ENCODE assay signal across 14 cellular contexts in genomic region chr20:63693079-63693974, GRCh38. TPM values are rescaled to one million over a fixed set of nuclear protein-coding genes. Genes with fewer than 3 reads are reported as not detected.
DNase-seq lines count a peak whose midpoint lies in the region; ATAC-seq, FAIRE-seq and TF ChIP-seq lines count a peak whose summit lies in the region.
"Had no signal": no experiment of that assay in that cellular context is flagged by ENCODE, and none has a peak within 500 bp of the region (broad histone marks: within the 10 kb centered on the region; RNA-seq: fewer than 3 reads in every experiment).

No MANE protein-coding gene starts in this region.

- TF ChIP-seq POLR2A in spleen (IDR thresholded peaks at IDR 0.05) (no peak), transverse colon (IDR thresholded peaks at IDR 0.05) (no peak)

- H3K4me3 Mint-ChIP-seq in activated CD8-positive, alpha-beta memory T cell treated with anti-CD3 and anti-CD28 coated beads, Interleukin-2, amount 10 ng/mL, durations not matched to agents 7 days and 5 days = no peak overlapping the region
- no peak overlapping the region for H3K4me3 Mint-ChIP-seq in activated T-helper 1 cell treated with anti-CD3 and anti-CD28 coated beads, Interleukin-12 subunit alpha, Interleukin-12 subunit beta, Interleukin-2, Interleukin-4 antibody, amounts not matched to agents 30 ng/mL and 10 ng/mL and 1 ng/mL, durations not matched to agents 14 hours and 24 hours and 36 hours

- peaks cover 60% of the 10 kb centered on the region for H3K4me1 ChIP-seq in left ventricle myocardium inferior
- peaks cover 29 to 85% (median 60%) of the 10 kb centered on the region in 6 donors for H3K4me1 ChIP-seq in spleen
- peaks cover 23 to 63% (median 53%) of the 10 kb centered on the region in 4 donors for H3K4me1 ChIP-seq in transverse colon
- H3K4me1 ChIP-seq: HAP-1 had no signal

- H3K27ac ChIP-seq in left ventricle myocardium inferior (replicated peaks) (peak overlapping the region; percentile 16), spleen (peak overlapping the region in 3 of 8 donors; percentile 44 to 90 (median 89)), transverse colon (peak overlapping the region in 1 of 4 donors; percentile 24)
- H3K27ac ChIP-seq: WERI-Rb-1 had no signal

- CTCF ChIA-PET in activated CD8-positive, alpha-beta memory T cell treated with anti-CD3 and anti-CD28 coated beads, Interleukin-2, amount 10 ng/mL, durations not matched to agents 7 days and 5 days (lab: Charles Lee) = interaction anchor here (0.7 kb wide), 1 partner anchor 11 kb away, joined by 3 read pairs; no protein-coding TSS in a partner anchor

- H3K36me3 ChIP-seq in left ventricle myocardium inferior = peaks cover 9% of the 10 kb centered on the region
- peaks cover 0 to 52% (median 7%) of the 10 kb centered on the region in 6 donors for H3K36me3 ChIP-seq in spleen
- no peaks in the 10 kb centered on the region for H3K36me3 ChIP-seq in transverse colon

- no peaks in the 10 kb centered on the region for H3K27me3 Mint-ChIP-seq in activated CD8-positive, alpha-beta memory T cell treated with anti-CD3 and anti-CD28 coated beads, Interleukin-2, amount 10 ng/mL, durations not matched to agents 7 days and 5 days
- H3K27me3 Mint-ChIP-seq in activated T-helper 1 cell treated with anti-CD3 and anti-CD28 coated beads, Interleukin-12 subunit alpha, Interleukin-12 subunit beta, Interleukin-2, Interleukin-4 antibody, amounts not matched to agents 30 ng/mL and 10 ng/mL and 1 ng/mL, durations not matched to agents 14 hours and 24 hours and 36 hours (ENCODE audit: insufficient read depth) = peaks cover 2% of the 10 kb centered on the region

- peaks cover 10% of the 10 kb centered on the region for H3K36me3 Mint-ChIP-seq in activated CD8-positive, alpha-beta memory T cell treated with anti-CD3 and anti-CD28 coated beads, Interleukin-2, amount 10 ng/mL, durations not matched to agents 7 days and 5 days
- peaks cover 9% of the 10 kb centered on the region for H3K36me3 Mint-ChIP-seq in activated T-helper 1 cell treated with anti-CD3 and anti-CD28 coated beads, Interleukin-12 subunit alpha, Interleukin-12 subunit beta, Interleukin-2, Interleukin-4 antibody, amounts not matched to agents 30 ng/mL and 10 ng/mL and 1 ng/mL, durations not matched to agents 14 hours and 24 hours and 36 hours (ENCODE audit: low read depth)

- TF ChIP-seq CTCF in left ventricle myocardium inferior (IDR thresholded peaks at IDR 0.05; ENCODE audit: borderline replicate concordance) = no peak
- no peak for TF ChIP-seq CTCF in spleen (IDR thresholded peaks at IDR 0.05 in 8 of 11, conservative IDR thresholded peaks at IDR 0.05 in 3 of 11)
- TF ChIP-seq CTCF in transverse colon (IDR thresholded peaks at IDR 0.05) = no peak

- no peaks in the 10 kb centered on the region for H3K9me3 Mint-ChIP-seq in activated CD8-positive, alpha-beta memory T cell treated with anti-CD3 and anti-CD28 coated beads, Interleukin-2, amount 10 ng/mL, durations not matched to agents 7 days and 5 days (ENCODE audit: low read depth)
- H3K9me3 Mint-ChIP-seq in activated T-helper 1 cell treated with anti-CD3 and anti-CD28 coated beads, Interleukin-12 subunit alpha, Interleukin-12 subunit beta, Interleukin-2, Interleukin-4 antibody, amounts not matched to agents 30 ng/mL and 10 ng/mL and 1 ng/mL, durations not matched to agents 14 hours and 24 hours and 36 hours = no peaks in the 10 kb centered on the region

- H3K4me3 ChIP-seq in left ventricle myocardium inferior (no peak overlapping the region), spleen (no peak overlapping the region), transverse colon (no peak overlapping the region)
- H3K4me3 ChIP-seq: HAP-1, thyroid gland had no signal

- no peaks in the 10 kb centered on the region for H3K9me3 ChIP-seq in left ventricle myocardium inferior (replicated peaks)
- H3K9me3 ChIP-seq in spleen = no peaks in the 10 kb centered on the region
- H3K9me3 ChIP-seq in transverse colon = no peaks in the 10 kb centered on the region
- H3K9me3 ChIP-seq: HAP-1, thyroid gland had no signal

- TF ChIP-seq EP300 in transverse colon (IDR thresholded peaks at IDR 0.05; ENCODE audit: low read depth) = no peak

- no peak for FAIRE-seq in GM19239 (lab: Jason Lieb, UNC)

- DNase-seq in activated CD8-positive, alpha-beta memory T cell treated with anti-CD3 and anti-CD28 coated beads, Interleukin-2, amount 10 ng/mL, durations not matched to agents 7 days and 5 days = no peak
- DNase-seq in activated CD8-positive, alpha-beta memory T cell treated with anti-CD3 and anti-CD28 coated beads, Interleukin-2, amount 50 U/mL, for 48 hours = no peak
- no peak for DNase-seq in activated T-helper 1 cell treated with anti-CD3 and anti-CD28 coated beads, Interleukin-12 subunit alpha, Interleukin-12 subunit beta, Interleukin-2, Interleukin-4 antibody, amounts not matched to agents 30 ng/mL and 10 ng/mL and 1 ng/mL, durations not matched to agents 14 hours and 24 hours and 36 hours (ENCODE audit: low spot score)
- DNase-seq in left ventricle myocardium inferior (no peak), spleen (peak; percentile 66), T-helper 9 cell (no peak), transverse colon (no peak), GM19239 (ENCODE audit: insufficient read length, low spot score) (no peak)
- DNase-seq: activated T-cell treated with anti-CD3 and anti-CD28 coated beads, Interleukin-2, amount 50 U/mL, for 1 hour; NCI-H2081 treated with DMSO at 0.1 percent for 48 hours; occipital lobe; thyroid gland; WERI-Rb-1 had no signal

- ATAC-seq in activated CD8-positive, alpha-beta memory T cell treated with anti-CD3 and anti-CD28 coated beads, Interleukin-2, amount 10 ng/mL, durations not matched to agents 7 days and 5 days = no peak

- WGBS in spleen, 5 donors = 88 to 93% (median 93%) methylated on average over 5 to 13 of the region's 13 CpGs
- WGBS in transverse colon (ENCODE audit: low coverage in 1 of 2), 2 donors = 93% methylated on average over 13 of the region's 13 CpGs; no CpG with 5 or more reads in 1 of the 2 donors

- intact Hi-C loops in activated T-helper 1 cell treated with anti-CD3 and anti-CD28 coated beads, Interleukin-12 subunit alpha, Interleukin-12 subunit beta, Interleukin-2, Interleukin-4 antibody, amounts not matched to agents 30 ng/mL and 10 ng/mL and 1 ng/mL, durations not matched to agents 14 hours and 24 hours and 36 hours (cut with micrococcal nuclease) = no loop called here
- intact Hi-C loops in left ventricle myocardium inferior (cut with micrococcal nuclease) (no loop called here), spleen (cut with DNase I; ENCODE audit: low total_unique reads) (no loop called here), transverse colon (cut with DNase I; ENCODE audit: low total_unique reads) (no loop called here)

- peaks cover 11% of the 10 kb centered on the region for H3K4me1 Mint-ChIP-seq in activated CD8-positive, alpha-beta memory T cell treated with anti-CD3 and anti-CD28 coated beads, Interleukin-2, amount 10 ng/mL, durations not matched to agents 7 days and 5 days
- no peaks in the 10 kb centered on the region for H3K4me1 Mint-ChIP-seq in activated T-helper 1 cell treated with anti-CD3 and anti-CD28 coated beads, Interleukin-12 subunit alpha, Interleukin-12 subunit beta, Interleukin-2, Interleukin-4 antibody, amounts not matched to agents 30 ng/mL and 10 ng/mL and 1 ng/mL, durations not matched to agents 14 hours and 24 hours and 36 hours (ENCODE audit: low read depth)

- H3K27ac Mint-ChIP-seq in activated CD8-positive, alpha-beta memory T cell treated with anti-CD3 and anti-CD28 coated beads, Interleukin-2, amount 10 ng/mL, durations not matched to agents 7 days and 5 days = peak overlapping the region; percentile 40
- H3K27ac Mint-ChIP-seq in activated T-helper 1 cell treated with anti-CD3 and anti-CD28 coated beads, Interleukin-12 subunit alpha, Interleukin-12 subunit beta, Interleukin-2, Interleukin-4 antibody, amounts not matched to agents 30 ng/mL and 10 ng/mL and 1 ng/mL, durations not matched to agents 14 hours and 24 hours and 36 hours = peak overlapping the region; percentile 81

- in situ Hi-C loops in transverse colon (cut with MboI; ENCODE audit: low pct_ligation_motif_present in 1 of 4, low pct_unique_long_range_greater_than_20kb in 1 of 4, low sequenced_read_pairs in 3 of 4) = no loop called here

- H3K27me3 ChIP-seq in left ventricle myocardium inferior (ENCODE audit: low read depth) (no peaks in the 10 kb centered on the region), spleen (replicated peaks in 1 of 7) (peaks cover 0 to 7% (median 0%) of the 10 kb centered on the region in 7 donors), transverse colon (no peaks in the 10 kb centered on the region)
- H3K27me3 ChIP-seq: thyroid gland had no signal

RNA-seq across cellular contexts. Expression of gene TNFRSF6B, which starts 3.1 kb away (rescaled TPM):
- total RNA-seq in activated CD8-positive, alpha-beta memory T cell treated with anti-CD3 and anti-CD28 coated beads, Interleukin-2, amount 10 ng/mL, durations not matched to agents 7 days and 5 days = not detected
- not detected in 2 replicates for total RNA-seq in activated T-helper 1 cell treated with anti-CD3 and anti-CD28 coated beads, Interleukin-12 subunit alpha, Interleukin-12 subunit beta, Interleukin-2, Interleukin-4 antibody, amounts not matched to agents 30 ng/mL and 10 ng/mL and 1 ng/mL, durations not matched to agents 14 hours and 24 hours and 36 hours
- total RNA-seq in left ventricle myocardium inferior (0.27 TPM), spleen (100 to 1,000 TPM in 1 of 7 donors, 10 to 100 TPM in 5, 1 to 10 TPM in 1; 8.9 to 104 (median 41.0) TPM), transverse colon (10 to 100 TPM in 3 of 4 donors, 1 to 10 TPM in 1; 4.2 to 34.4 (median 13.6) TPM)
- 10 to 100 TPM; 12.3 to 28.1 (median 23.8) TPM for polyA plus RNA-seq in spleen
- total RNA-seq: occipital lobe had no signal

RNA-seq across cellular contexts. Expression of gene ARFRP1, which starts 14.4 kb away (rescaled TPM):
- total RNA-seq in activated CD8-positive, alpha-beta memory T cell treated with anti-CD3 and anti-CD28 coated beads, Interleukin-2, amount 10 ng/mL, durations not matched to agents 7 days and 5 days = 10 to 100 TPM; 62.6 to 62.7 TPM
- 71.8 and 73.5 TPM in 2 replicates for total RNA-seq in activated T-helper 1 cell treated with anti-CD3 and anti-CD28 coated beads, Interleukin-12 subunit alpha, Interleukin-12 subunit beta, Interleukin-2, Interleukin-4 antibody, amounts not matched to agents 30 ng/mL and 10 ng/mL and 1 ng/mL, durations not matched to agents 14 hours and 24 hours and 36 hours
- total RNA-seq in left ventricle myocardium inferior (37.1 TPM), spleen (10 to 100 TPM; 36.7 to 84.2 (median 60.8) TPM), transverse colon (10 to 100 TPM; 46.2 to 75.4 (median 56.2) TPM)
- 100 to 1,000 TPM in 1 of 3 donors, 10 to 100 TPM in 2; 64.5 to 118 (median 83.8) TPM for polyA plus RNA-seq in spleen

RNA-seq across cellular contexts. Expression of gene ZGPAT, which starts 14.5 kb away (rescaled TPM):
- total RNA-seq in activated CD8-positive, alpha-beta memory T cell treated with anti-CD3 and anti-CD28 coated beads, Interleukin-2, amount 10 ng/mL, durations not matched to agents 7 days and 5 days = 10 to 100 TPM; 38.8 to 54.6 TPM
- 34.5 and 36.7 TPM in 2 replicates for total RNA-seq in activated T-helper 1 cell treated with anti-CD3 and anti-CD28 coated beads, Interleukin-12 subunit alpha, Interleukin-12 subunit beta, Interleukin-2, Interleukin-4 antibody, amounts not matched to agents 30 ng/mL and 10 ng/mL and 1 ng/mL, durations not matched to agents 14 hours and 24 hours and 36 hours
- total RNA-seq in left ventricle myocardium inferior (15.8 TPM), spleen (10 to 100 TPM; 23.6 to 45.7 (median 38.1) TPM), transverse colon (100 to 1,000 TPM in 2 of 4 donors, 10 to 100 TPM in 2; 29.1 to 346 (median 76.5) TPM)
- polyA plus RNA-seq in spleen = 10 to 100 TPM; 27.6 to 72.8 (median 50.0) TPM

RNA-seq across cellular contexts. Expression of gene RTEL1, which starts 35.2 kb away (rescaled TPM):
- 10 to 100 TPM; 50.0 to 53.6 TPM for total RNA-seq in activated CD8-positive, alpha-beta memory T cell treated with anti-CD3 and anti-CD28 coated beads, Interleukin-2, amount 10 ng/mL, durations not matched to agents 7 days and 5 days
- total RNA-seq in activated T-helper 1 cell treated with anti-CD3 and anti-CD28 coated beads, Interleukin-12 subunit alpha, Interleukin-12 subunit beta, Interleukin-2, Interleukin-4 antibody, amounts not matched to agents 30 ng/mL and 10 ng/mL and 1 ng/mL, durations not matched to agents 14 hours and 24 hours and 36 hours = 54.4 and 55.5 TPM in 2 replicates
- total RNA-seq in left ventricle myocardium inferior (9.6 TPM), spleen (10 to 100 TPM; 36.4 to 49.8 (median 43.2) TPM), transverse colon (10 to 100 TPM; 18.8 to 84.9 (median 24.1) TPM)
- 10 to 100 TPM in 2 of 3 donors, 1 to 10 TPM in 1; 7.3 to 23.1 (median 19.1) TPM for polyA plus RNA-seq in spleen

RNA-seq across cellular contexts. Expression of gene STMN3, which starts 40.1 kb away (rescaled TPM):
- total RNA-seq in activated CD8-positive, alpha-beta memory T cell treated with anti-CD3 and anti-CD28 coated beads, Interleukin-2, amount 10 ng/mL, durations not matched to agents 7 days and 5 days = 10 to 100 TPM in 1 of 2 experiments, 1 to 10 TPM in 1; 8.0 to 15.9 TPM
- total RNA-seq in activated T-helper 1 cell treated with anti-CD3 and anti-CD28 coated beads, Interleukin-12 subunit alpha, Interleukin-12 subunit beta, Interleukin-2, Interleukin-4 antibody, amounts not matched to agents 30 ng/mL and 10 ng/mL and 1 ng/mL, durations not matched to agents 14 hours and 24 hours and 36 hours = 5.3 and 5.5 TPM in 2 replicates
- total RNA-seq in left ventricle myocardium inferior (4.6 TPM), spleen (10 to 100 TPM; 16.1 to 57.0 (median 44.0) TPM), transverse colon (1 to 10 TPM in 3 of 4 donors, under 1 TPM in 1; 0.75 to 7.1 (median 4.4) TPM)
- polyA plus RNA-seq in spleen = 10 to 100 TPM; 21.2 to 38.9 (median 24.6) TPM
